16 cellular contexts compared by ENCODE assay signal in genomic region chr12:93788853-93789252, GRCh38.
DNase-seq lines count a peak whose midpoint lies in the region; ATAC-seq, FAIRE-seq and TF ChIP-seq lines count a peak whose summit lies in the region.
"Had no signal": no experiment of that assay in that cellular context is flagged by ENCODE, and none has a peak within 500 bp of the region (broad histone marks: within the 10 kb centered on the region; RNA-seq: fewer than 3 reads in every experiment).

No MANE protein-coding gene starts in this region.

- H4K5ac ChIP-seq in H1 (ENCODE audit: insufficient read length, low read depth, low read length) = no peak overlapping the region

- peak overlapping the region; percentile 82 for H3K27ac Mint-ChIP-seq in activated naive CD4-positive, alpha-beta T cell treated with anti-CD3 and anti-CD28 coated beads, Interleukin-2, amount 10 ng/mL, durations not matched to agents 7 days and 5 days
- H3K27ac Mint-ChIP-seq: B cell had no signal

- H2BK12ac ChIP-seq in H1 (ENCODE audit: low read depth, low read length) = no peak overlapping the region

- no peak overlapping the region for H4K8ac ChIP-seq in H1 (ENCODE audit: extremely low read depth, insufficient read depth, low read length)

- CTCF ChIA-PET in activated naive CD4-positive, alpha-beta T cell treated with anti-CD3 and anti-CD28 coated beads, Interleukin-2, amount 10 ng/mL, durations not matched to agents 7 days and 5 days (lab: Charles Lee) = interaction anchor here (1.2 kb wide), 1 partner anchor 47 kb away, joined by 3 read pairs; no protein-coding TSS in a partner anchor
- CTCF ChIA-PET in H1 (lab: Charles Lee; ENCODE audit: partially characterized antibody) = interaction anchor here (1.4 kb wide), 1 partner anchor 219 kb away, joined by 3 read pairs; no protein-coding TSS in a partner anchor

- no peak overlapping the region for H2BK120ac ChIP-seq in H1 (replicated peaks; ENCODE audit: low read depth, low read length)

- H3K4me1 ChIP-seq in DND-41 (ENCODE audit: insufficient read depth, low read length) (peaks cover 74% of the 10 kb centered on the region), KMS-11 (ENCODE audit: low read depth, poor library complexity, severe bottlenecking) (peaks cover 54% of the 10 kb centered on the region), H1 (replicated peaks in 1 of 4; ENCODE audit: control insufficient read depth in 3 of 4, insufficient read depth in 4 of 4, low read length in 3 of 4) (peaks cover 0 to 11% (median 3%) of the 10 kb centered on the region in 4 experiments; a peak in 2 of 7 replicates)

- H3K36me3 ChIP-seq in DND-41 (ENCODE audit: insufficient read depth, low read length) (no peaks in the 10 kb centered on the region), KMS-11 (ENCODE audit: insufficient read depth) (no peaks in the 10 kb centered on the region), H1 (ENCODE audit: control insufficient read depth in 2 of 4, insufficient read depth in 4 of 4, low read length in 3 of 4) (no peaks in the 10 kb centered on the region)

- H3K27me3 Mint-ChIP-seq in activated naive CD4-positive, alpha-beta T cell treated with anti-CD3 and anti-CD28 coated beads, Interleukin-2, amount 10 ng/mL, durations not matched to agents 7 days and 5 days = no peaks in the 10 kb centered on the region
- H3K27me3 Mint-ChIP-seq: B cell had no signal

- TF ChIP-seq EP300 in H1 (IDR thresholded peaks at IDR 0.05; ENCODE audit: borderline replicate concordance in 1 of 2, low read depth in 2 of 2, low read length in 2 of 2) = no peak

- H3K56ac ChIP-seq in H1 (replicated peaks; ENCODE audit: insufficient read length, low read depth, low read length) = no peak overlapping the region

- no peak overlapping the region for H3K14ac ChIP-seq in H1 (ENCODE audit: insufficient read length)

- peak overlapping the region; percentile 5 for H3K9ac ChIP-seq in DND-41 (ENCODE audit: low read depth, low read length)
- H3K9ac ChIP-seq in KMS-11 = no peak overlapping the region; the same call in 1 of the 2 replicates
- no peak overlapping the region for H3K9ac ChIP-seq in H1 (replicated peaks in 1 of 4; ENCODE audit: extremely low read depth in 1 of 4, low read depth in 3 of 4, low read length in 3 of 4)

- 0 out of 2 replicates have a peak overlapping the region, but pooled peaks have one; percentile 6 for H2BK15ac ChIP-seq in H1 (ENCODE audit: low read length)

- 91% methylated on average over 3 of the region's 3 CpGs; no CpG with 5 or more reads in 1 of the 2 experiments for WGBS in H1 (ENCODE audit: extremely low coverage in 1 of 2, insufficient coverage in 1 of 2, insufficient read length in 1 of 2, insufficient replicate concordance in 2 of 2, low coverage in 1 of 2, low lambda C conversion rate in 2 of 2, missing lambda C conversion rate in 1 of 2), 2 experiments

- peak overlapping the region; percentile 48 for H3K4me2 ChIP-seq in DND-41 (ENCODE audit: insufficient read depth, low read length)
- peak overlapping the region; percentile 90; the same call in 1 of the 2 replicates for H3K4me2 ChIP-seq in KMS-11
- H3K4me2 ChIP-seq in H1 (ENCODE audit: insufficient read depth in 1 of 2, low read depth in 2 of 2, low read length in 2 of 2) = no peak overlapping the region

- H4K91ac ChIP-seq in H1 (replicated peaks; ENCODE audit: insufficient read length, low read length) = no peak overlapping the region

- no peak for TF ChIP-seq RAD21 in H1 (IDR thresholded peaks at IDR 0.05 in 1 of 2, conservative IDR thresholded peaks at IDR 0.05 in 1 of 2; ENCODE audit: low read depth in 2 of 2, low read length in 2 of 2)

- H3K79me1 ChIP-seq in H1 (ENCODE audit: low read depth, low read length) = no peaks in the 10 kb centered on the region

- peaks cover 63% of the 10 kb centered on the region for H3K4me1 Mint-ChIP-seq in activated naive CD4-positive, alpha-beta T cell treated with anti-CD3 and anti-CD28 coated beads, Interleukin-2, amount 10 ng/mL, durations not matched to agents 7 days and 5 days

- no peak overlapping the region for H2AK5ac ChIP-seq in H1 (ENCODE audit: low read depth, low read length)

- FAIRE-seq in H1 (lab: Jason Lieb, UNC) = no peak
- FAIRE-seq: GM19239 had no signal

- H3K18ac ChIP-seq in H1 (ENCODE audit: extremely low read depth, low read length) = no peak overlapping the region

- H3K79me2 ChIP-seq in DND-41 (ENCODE audit: insufficient read depth, low read length) (peaks cover 7% of the 10 kb centered on the region), KMS-11 (ENCODE audit: insufficient read depth, low read depth) (no peaks in the 10 kb centered on the region), H1 (ENCODE audit: control insufficient read depth in 1 of 2, insufficient read depth in 2 of 2, low read length in 2 of 2) (no peaks in the 10 kb centered on the region)

- H3K9me3 ChIP-seq in DND-41 (ENCODE audit: insufficient read depth, low read length, severe bottlenecking) (no peaks in the 10 kb centered on the region), H1 (ENCODE audit: insufficient read depth in 2 of 2, low read depth in 1 of 2, low read length in 1 of 2) (no peaks in the 10 kb centered on the region)

- H3K9me3 Mint-ChIP-seq in activated naive CD4-positive, alpha-beta T cell treated with anti-CD3 and anti-CD28 coated beads, Interleukin-2, amount 10 ng/mL, durations not matched to agents 7 days and 5 days = peaks cover 6% of the 10 kb centered on the region
- H3K9me3 Mint-ChIP-seq: CD8-positive, alpha-beta memory T cell had no signal

- H3K27me3 ChIP-seq in DND-41 (ENCODE audit: insufficient read depth, low read length, poor library complexity) = no peaks in the 10 kb centered on the region
- no peaks in the 10 kb centered on the region for H3K27me3 ChIP-seq in KMS-11 (ENCODE audit: insufficient read depth, low read depth)
- H3K27me3 ChIP-seq in H1 (replicated peaks in 1 of 4; ENCODE audit: control insufficient read depth in 3 of 4, extremely low read depth in 1 of 4, insufficient read depth in 3 of 4, low read length in 3 of 4) = no peaks in the 10 kb centered on the region

- H3K23ac ChIP-seq in H1 (ENCODE audit: insufficient read length) = no peak overlapping the region

- H3K4ac ChIP-seq in H1 (replicated peaks; ENCODE audit: insufficient read length, low read depth, low read length) = no peak overlapping the region

- no peak for DNase-seq in activated naive CD4-positive, alpha-beta T cell treated with anti-CD3 and anti-CD28 coated beads, Interleukin-2, amount 10 ng/mL, durations not matched to agents 7 days and 5 days
- no peak for DNase-seq in activated naive CD4-positive, alpha-beta T cell treated with Interleukin-2 at 50 U/mL for 16 hours
- DNase-seq in DND-41 = peak; percentile 57
- no peak for DNase-seq in H1 (ENCODE audit: low read depth in 1 of 2, low spot score in 2 of 2)
- DNase-seq in NOMO-1 treated with dmso at 0.1 percent for 144 hours (lab: John Stamatoyannopoulos, UW; ENCODE audit: unreplicated experiment) = no peak
- no peak for DNase-seq in left ventricle myocardium superior
- DNase-seq in NCI-H128 (lab: John Stamatoyannopoulos, UW; ENCODE audit: unreplicated experiment) = no peak
- DNase-seq: CD8-positive, alpha-beta memory T cell; GF-D8; NCI-H1105 treated with DMSO at 0.1 percent for 48 hours; NCI-H187 treated with DMSO at 0.1 percent for 48 hours; NCI-H510A treated with DMSO at 0.1 percent for 48 hours; SIG-M5 had no signal

- ATAC-seq in DND-41 (ENCODE audit: insufficient read depth, low read depth) (peak; percentile 64), left ventricle myocardium superior (no peak)

- no peak for TF ChIP-seq POLR2A in H1 (IDR thresholded peaks at IDR 0.05; ENCODE audit: control extremely low read depth in 1 of 2, low read depth in 2 of 2, low read length in 2 of 2)

- peaks cover 15% of the 10 kb centered on the region for H3K36me3 Mint-ChIP-seq in activated naive CD4-positive, alpha-beta T cell treated with anti-CD3 and anti-CD28 coated beads, Interleukin-2, amount 10 ng/mL, durations not matched to agents 7 days and 5 days

- H3K4me3 ChIP-seq in DND-41 (ENCODE audit: low read depth in 1 of 2, low read length in 2 of 2) (peak overlapping the region in 1 of 2 experiments; percentile 12; a peak in 2 of 4 replicates), KMS-11 (IDR thresholded peaks at IDR 0.05; ENCODE audit: insufficient read depth, low read depth, low read length) (no peak overlapping the region), H1 (ENCODE audit: extremely low read depth in 1 of 4, insufficient read depth in 2 of 4, low read depth in 3 of 4, low read length in 4 of 4) (no peak overlapping the region)

- no peak overlapping the region for H2BK20ac ChIP-seq in H1 (ENCODE audit: low read length)

- H4K20me1 ChIP-seq in DND-41 (ENCODE audit: insufficient read depth, low read length) (no peaks in the 10 kb centered on the region), KMS-11 (ENCODE audit: insufficient read depth) (no peaks in the 10 kb centered on the region), H1 (replicated peaks in 1 of 2; ENCODE audit: control insufficient read depth in 1 of 2, insufficient read depth in 2 of 2, low read length in 2 of 2) (no peaks in the 10 kb centered on the region)

- intact Hi-C loops in left ventricle myocardium superior (cut with micrococcal nuclease) = no loop called here

- H2AFZ ChIP-seq in DND-41 (ENCODE audit: low read depth, low read length) = no peak overlapping the region
- H2AFZ ChIP-seq in KMS-11 (ENCODE audit: low read depth) = no peak overlapping the region
- H2AFZ ChIP-seq in H1 (ENCODE audit: low read length) = no peak overlapping the region

- no peak for TF ChIP-seq CTCF in DND-41 (IDR thresholded peaks at IDR 0.05; ENCODE audit: borderline replicate concordance, extremely low read depth, low read length, poor library complexity, severe bottlenecking)
- no peak for TF ChIP-seq CTCF in KMS-11 (conservative IDR thresholded peaks at IDR 0.05; ENCODE audit: low read depth, low read length)
- TF ChIP-seq CTCF in H1 (IDR thresholded peaks at IDR 0.05; ENCODE audit: control extremely low read depth in 1 of 3, insufficient read depth in 1 of 3, low read depth in 1 of 3, low read length in 3 of 3) = no peak

- no peak overlapping the region for H3K4me3 Mint-ChIP-seq in activated naive CD4-positive, alpha-beta T cell treated with anti-CD3 and anti-CD28 coated beads, Interleukin-2, amount 10 ng/mL, durations not matched to agents 7 days and 5 days
- H3K4me3 Mint-ChIP-seq: B cell; CD8-positive, alpha-beta memory T cell had no signal

- no peaks in the 10 kb centered on the region for H3K23me2 ChIP-seq in H1 (ENCODE audit: low read depth, low read length)

- POLR2A ChIA-PET in H1 (lab: Charles Lee; ENCODE audit: partially characterized antibody) = no interaction called here

- no peak overlapping the region for H2BK5ac ChIP-seq in H1 (ENCODE audit: low read depth, low read length)

- H3K27ac ChIP-seq in DND-41 (ENCODE audit: low read length) = peak overlapping the region; percentile 69
- peak overlapping the region; percentile 79; the same call in 1 of the 2 replicates for H3K27ac ChIP-seq in KMS-11
- H3K27ac ChIP-seq in H1 (ENCODE audit: low read depth, low read length) = no peak overlapping the region

TF ChIP-seq in H1, 55 proteins besides CTCF, POLR2A, EP300 and RAD21 (continues in another document):
- TF ChIP-seq PHF8 (conservative IDR thresholded peaks at IDR 0.05; ENCODE audit: low read depth, low read length) (no peak), YY1 (IDR thresholded peaks at IDR 0.05; ENCODE audit: low read depth, low read length) (no peak), SAP30 (IDR thresholded peaks at IDR 0.05; ENCODE audit: insufficient read depth, insufficient replicate concordance, low read length) (no peak), MAFK (IDR thresholded peaks at IDR 0.05; ENCODE audit: low read depth, low read length) (no peak)

Comparison
In these comparisons a context has a peak if more than half of its experiments do, and no peak if none do; other contexts are left out.
1. H3K4me2 ChIP-seq: peak in DND-41 (single experiment) and KMS-11 (single experiment); none in H1 (0 of 2).